ENCODE assay signal across 25 cellular contexts in the genomic region with DNA sequence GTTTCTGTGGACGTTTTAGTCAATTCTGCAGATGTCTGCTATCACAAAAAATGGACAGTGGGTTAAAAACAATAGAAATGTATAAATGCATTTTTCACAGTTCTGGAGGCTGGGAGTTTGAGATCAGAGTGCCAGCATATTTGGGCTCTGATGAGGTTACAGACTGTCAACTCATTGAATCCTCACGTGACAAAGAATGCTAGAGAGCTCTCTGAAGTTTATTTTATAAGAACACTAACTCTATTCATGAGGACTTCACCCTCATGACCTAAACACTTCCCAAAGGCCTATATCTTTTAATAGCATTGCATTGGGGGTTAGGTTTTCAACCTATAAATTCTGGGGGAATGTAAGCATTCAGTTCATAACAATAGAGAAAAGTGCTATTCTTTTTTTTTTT.
"Had no signal": no experiment of that assay in that cellular context is flagged by ENCODE, and none has a peak within 500 bp of the region (broad histone marks: within the 10 kb centered on the region; RNA-seq: fewer than 3 reads in every experiment).

No MANE protein-coding gene starts in this region.

- DNase-seq: activated B cell treated with CpG ODN at 0.5 μM for 24 hours; activated CD4-positive, alpha-beta memory T cell treated with anti-CD3 and anti-CD28 coated beads for 36 hours; activated CD4-positive, alpha-beta T cell treated with anti-CD3 and anti-CD28 coated beads for 4 hours; activated CD4-positive, alpha-beta T cell treated with anti-CD3 and anti-CD28 coated beads, Interleukin-2, amount 10 ng/mL, durations not matched to agents 24 days and 14 days; activated CD4-positive, alpha-beta T cell treated with anti-CD3 and anti-CD28 coated beads, Interleukin-2, amount 50 U/mL, for 1 hour; activated CD4-positive, alpha-beta T cell treated with anti-CD3 and anti-CD28 coated beads, Interleukin-2, amount 50 U/mL, for 4 hours; activated CD4-positive, CD25-positive, alpha-beta regulatory T cell treated with anti-CD3 and anti-CD28 coated beads, Interleukin-2, amount 50 U/mL, for 72 hours; activated CD8-positive, alpha-beta memory T cell treated with anti-CD3 and anti-CD28 coated beads, Interleukin-2, amount 50 U/mL, for 4 hours; activated CD8-positive, alpha-beta T cell treated with anti-CD3 and anti-CD28 coated beads for 36 hours; activated gamma-delta T cell; activated naive CD4-positive, alpha-beta T cell treated with anti-CD3 and anti-CD28 coated beads, Interleukin-2, amount 10 ng/mL, durations not matched to agents 7 days and 5 days; activated naive CD4-positive, alpha-beta T cell treated with Interleukin-2 at 50 U/mL for 16 hours; activated naive CD8-positive, alpha-beta T cell treated with anti-CD3 and anti-CD28 coated beads, Interleukin-2, amount 10 ng/mL, durations not matched to agents 7 days and 5 days; activated naive CD8-positive, alpha-beta T cell treated with anti-CD3 and anti-CD28 coated beads, Interleukin-2, amount 50 U/mL, for 24 hours; activated T-cell treated with anti-CD3 and anti-CD28 coated beads for 4 hours; activated T-cell treated with anti-CD3 and anti-CD28 coated beads, Interleukin-2, amount 50 U/mL, for 1 hour; activated T-cell treated with anti-CD3 and anti-CD28 coated beads, Interleukin-2, amount 50 U/mL, for 4 hours; activated T-cell treated with anti-CD3 and anti-CD28 coated beads, Interleukin-2, amount 50 U/mL, for 72 hours; amygdala; anterior cingulate cortex; caudate nucleus; cerebellar nuclear complex; T-helper 2 cell; T-helper 9 cell had no signal

- ATAC-seq: activated CD8-positive, alpha-beta T cell treated with anti-CD3 and anti-CD28 coated beads for 36 hours; activated naive CD8-positive, alpha-beta T cell treated with anti-CD3 and anti-CD28 coated beads, Interleukin-2, amount 50 U/mL, for 24 hours; activated T-cell treated with anti-CD3 and anti-CD28 coated beads, Interleukin-2, amount 50 U/mL, for 4 hours; activated T-cell treated with anti-CD3 and anti-CD28 coated beads, Interleukin-2, amount 50 U/mL, for 72 hours; activated T-helper 17 cell treated with anti-CD3 and anti-CD28 coated beads, Interleukin-2, amount 50 U/mL, for 72 hours had no signal
